22 cellular contexts compared by ENCODE assay signal in the genomic region with DNA sequence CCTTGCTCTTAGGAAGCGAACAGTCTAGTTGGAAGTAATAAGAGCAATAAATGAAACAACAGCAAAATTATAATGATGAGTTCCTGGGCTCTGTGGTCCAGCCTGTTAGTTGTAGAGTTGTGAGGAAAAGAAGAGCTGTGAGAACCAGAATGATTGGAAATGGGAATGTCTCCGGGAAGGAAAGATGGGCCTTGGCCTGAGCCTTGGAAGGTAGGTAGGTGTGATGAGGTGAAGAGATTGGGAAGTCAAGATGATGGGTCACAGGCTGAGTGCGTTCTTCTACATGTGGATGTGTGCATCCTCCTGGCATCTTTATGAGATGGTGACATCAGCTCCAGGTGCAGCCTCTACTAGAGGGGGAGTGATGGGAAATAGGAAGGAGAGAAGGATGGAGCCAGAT.
A peak's percentile ranks its signal among the peaks of the same experiment; 100 is the strongest.
DNase-seq lines count a peak whose midpoint lies in the region; ATAC-seq, FAIRE-seq and TF ChIP-seq lines count a peak whose summit lies in the region.
"Had no signal": no experiment of that assay in that cellular context is flagged by ENCODE, and none has a peak within 500 bp of the region (broad histone marks: within the 10 kb centered on the region; RNA-seq: fewer than 3 reads in every experiment).

No MANE protein-coding gene starts in this region.

- DNase-seq in HepG2 (ENCODE audit: low spot score) (no peak), right lobe of liver (no peak), T-cell (no peak), memory B cell (ENCODE audit: low spot score in 2 of 2) (no peak), type B pancreatic cell (ENCODE audit: extremely low spot score, unreplicated experiment) (no peak), activated gamma-delta T cell (lab: John Stamatoyannopoulos, UW) (no peak)
- DNase-seq: DMS 273 treated with DMSO at 0.1 percent for 48 hours, GOT3, MM.1S, NCI-H1092, NCI-H1436 treated with DMSO at 0.1 percent for 48 hours, NCI-H2029, NCI-H345, NCI-H526, PC-9, SIG-M5 had no signal

- no peaks in the 10 kb centered on the region for H3K9me3 Mint-ChIP-seq in T-cell
- H3K9me3 Mint-ChIP-seq in memory B cell = no peaks in the 10 kb centered on the region
- no peaks in the 10 kb centered on the region for H3K9me3 Mint-ChIP-seq in type B pancreatic cell

- peak in 1 of 2 experiments; percentile 19; a peak in 1 of 4 replicates for TF ChIP-seq POLR2A in HepG2 (IDR thresholded peaks at IDR 0.05; ENCODE audit: insufficient read depth in 1 of 2, low read depth in 2 of 2, low read length in 2 of 2)
- TF ChIP-seq POLR2A in right lobe of liver (IDR thresholded peaks at IDR 0.05) = no peak

- in situ Hi-C loops in HepG2 (cut with HindIII; ENCODE audit: extremely low pct_ligation_motif_present, low pct_unique_long_range_greater_than_20kb) = no loop called here

- no peak overlapping the region for H3K9ac ChIP-seq in HepG2 (ENCODE audit: insufficient read depth, low read depth, low read length)

- 97% methylated on average over 3 of the region's 3 CpGs for WGBS in HepG2 (ENCODE audit: low lambda C conversion rate)
- 90% methylated on average over 3 of the region's 3 CpGs for WGBS in right lobe of liver (ENCODE audit: insufficient coverage, low coverage, low lambda C conversion rate, missing lambda C conversion rate)

- H3K4me1 Mint-ChIP-seq in T-cell (peaks cover 81 to 84% (median 83%) of the 10 kb centered on the region in 3 donors), memory B cell (peaks cover 48% of the 10 kb centered on the region), type B pancreatic cell (ENCODE audit: unreplicated experiment) (peaks cover 59% of the 10 kb centered on the region)

- no peaks in the 10 kb centered on the region for H3K27me3 ChIP-seq in HepG2 (ENCODE audit: control insufficient read depth in 1 of 2, insufficient read depth in 2 of 2, low read length in 2 of 2)
- H3K27me3 ChIP-seq in right lobe of liver = no peaks in the 10 kb centered on the region

- no peak overlapping the region for H3K27ac ChIP-seq in HepG2 (ENCODE audit: extremely low read length, insufficient read depth, low read length)
- no peak overlapping the region for H3K27ac ChIP-seq in right lobe of liver
- H3K27ac ChIP-seq: A549, PC-9, RWPE1 had no signal

- H3K4me3 Mint-ChIP-seq in T-cell (peak overlapping the region in 1 of 3 donors; percentile 10), memory B cell (no peak overlapping the region), type B pancreatic cell (peak overlapping the region; percentile 0)

- intact Hi-C loops in HepG2 (cut with micrococcal nuclease; ENCODE audit: unreplicated experiment) (no loop called here), right lobe of liver (cut with DNase I) (no loop called here)

- no peaks in the 10 kb centered on the region for H3K9me3 ChIP-seq in HepG2 (ENCODE audit: low read length)
- no peaks in the 10 kb centered on the region for H3K9me3 ChIP-seq in right lobe of liver
- H3K9me3 ChIP-seq: A549 had no signal

- peaks cover 100% of the 10 kb centered on the region for H3K79me2 ChIP-seq in HepG2 (ENCODE audit: insufficient read depth, low read length)

- peaks cover 96% of the 10 kb centered on the region for H4K20me1 ChIP-seq in HepG2 (ENCODE audit: insufficient read depth, low read length)

- H3K36me3 ChIP-seq in HepG2 (replicated peaks in 1 of 2; ENCODE audit: control insufficient read depth in 1 of 2, insufficient read depth in 2 of 2, low read length in 2 of 2) = peaks cover 22 to 62% of the 10 kb centered on the region in 2 experiments
- no peaks in the 10 kb centered on the region for H3K36me3 ChIP-seq in right lobe of liver

- H3K4me2 ChIP-seq in HepG2 (ENCODE audit: low read depth, low read length) = no peak overlapping the region
- H3K4me2 ChIP-seq: A549, PC-9 had no signal

- H3K4me1 ChIP-seq in HepG2 (ENCODE audit: insufficient read depth, low read length) = peaks cover 81% of the 10 kb centered on the region
- peaks cover 0 to 72% (median 29%) of the 10 kb centered on the region in 4 donors for H3K4me1 ChIP-seq in right lobe of liver

- peaks cover 17% of the 10 kb centered on the region for H3K36me3 Mint-ChIP-seq in T-cell
- H3K36me3 Mint-ChIP-seq in memory B cell = peaks cover 21% of the 10 kb centered on the region
- H3K36me3 Mint-ChIP-seq in type B pancreatic cell = peaks cover 29% of the 10 kb centered on the region

- no peak for TF ChIP-seq EP300 in HepG2 (IDR thresholded peaks at IDR 0.05; ENCODE audit: low read depth in 2 of 2, low read length in 2 of 2)
- no peak for TF ChIP-seq EP300 in HepG2 (CRISPR knock-in tag; IDR thresholded peaks at IDR 0.05; ENCODE audit: borderline replicate concordance)

- ATAC-seq in HepG2 (no peak), right lobe of liver (no peak), T-cell (replicated peaks in 1 of 4) (no peak), memory B cell (ENCODE audit: low read depth) (no peak), HG03457 (IDR thresholded peaks at IDR 0.05; ENCODE audit: unreplicated experiment) (no peak), GM21723 (IDR thresholded peaks at IDR 0.05; ENCODE audit: unreplicated experiment) (no peak)
- ATAC-seq: A549, HCT116 had no signal

- no peak overlapping the region for H3K4me3 ChIP-seq in HepG2 (replicated peaks in 1 of 3; ENCODE audit: insufficient read depth in 1 of 3, low read depth in 2 of 3, low read length in 3 of 3)
- H3K4me3 ChIP-seq in right lobe of liver = no peak overlapping the region
- H3K4me3 ChIP-seq: A549, PC-9 had no signal

- POLR2A ChIA-PET in HepG2 (lab: Yijun Ruan, JAX) = interaction anchor here (1.9 kb wide), 1 partner anchor 19 kb away, joined by 5 read pairs; no protein-coding TSS in a partner anchor
- POLR2A ChIA-PET in T-cell (lab: Charles Lee) = interaction anchor here in 1 of 2 donors (1.0 kb wide), 1 partner anchor 12 kb away, joined by 3 read pairs; no protein-coding TSS in a partner anchor

- H3K27ac Mint-ChIP-seq in T-cell (peak overlapping the region; percentile 6 to 12), memory B cell (peak overlapping the region; percentile 51), type B pancreatic cell (peak overlapping the region; percentile 9)

- FAIRE-seq in HepG2 (lab: Jason Lieb, UNC) = no peak
- FAIRE-seq: A549, G401.6 had no signal

- no peak for TF ChIP-seq RAD21 in HepG2 (CRISPR knock-in tag; IDR thresholded peaks at IDR 0.05)

- CTCF ChIA-PET in HepG2 (lab: Yijun Ruan, JAX; ENCODE audit: low intra/inter-chr PET ratio, low total read pairs) (no interaction called here), T-cell (lab: Charles Lee) (no interaction called here)

- no peak overlapping the region for H2AFZ ChIP-seq in HepG2 (ENCODE audit: low read length)
- H2AFZ ChIP-seq: PC-9 had no signal

- H3K27me3 Mint-ChIP-seq in T-cell = no peaks in the 10 kb centered on the region
- no peaks in the 10 kb centered on the region for H3K27me3 Mint-ChIP-seq in memory B cell
- no peaks in the 10 kb centered on the region for H3K27me3 Mint-ChIP-seq in type B pancreatic cell

- BruUV-seq in HepG2 (replicated peaks; lab: Mats Ljungman, UMichigan) = no TSS peak

- TF ChIP-seq CTCF in HepG2 (CRISPR knock-in tag; IDR thresholded peaks at IDR 0.05) = no peak
- TF ChIP-seq CTCF in right lobe of liver (IDR thresholded peaks at IDR 0.05) = no peak
- TF ChIP-seq CTCF in type B pancreatic cell (conservative IDR thresholded peaks at IDR 0.05) = no peak

TF ChIP-seq in HepG2, 621 proteins besides CTCF, POLR2A, EP300 and RAD21:
- no peak for TF ChIP-seq HNRNPLL (IDR thresholded peaks at IDR 0.05; ENCODE audit: low read depth, low read length, poor library complexity, severe bottlenecking)
- TF ChIP-seq RBM22 (optimal IDR thresholded peaks at IDR 0.05; ENCODE audit: low read length) = peak; percentile 99
- no peak for TF ChIP-seq NFATC3 (CRISPR knock-in tag; IDR thresholded peaks at IDR 0.05)
- peak; percentile 45; the same call in 1 of the 2 replicates for TF ChIP-seq POLR2G (IDR thresholded peaks at IDR 0.05; ENCODE audit: low read depth, low read length)
- TF ChIP-seq MYNN (CRISPR knock-in tag; IDR thresholded peaks at IDR 0.05; ENCODE audit: low read depth) = no peak
